15 cellular contexts compared by ENCODE assay signal in the genomic region with DNA sequence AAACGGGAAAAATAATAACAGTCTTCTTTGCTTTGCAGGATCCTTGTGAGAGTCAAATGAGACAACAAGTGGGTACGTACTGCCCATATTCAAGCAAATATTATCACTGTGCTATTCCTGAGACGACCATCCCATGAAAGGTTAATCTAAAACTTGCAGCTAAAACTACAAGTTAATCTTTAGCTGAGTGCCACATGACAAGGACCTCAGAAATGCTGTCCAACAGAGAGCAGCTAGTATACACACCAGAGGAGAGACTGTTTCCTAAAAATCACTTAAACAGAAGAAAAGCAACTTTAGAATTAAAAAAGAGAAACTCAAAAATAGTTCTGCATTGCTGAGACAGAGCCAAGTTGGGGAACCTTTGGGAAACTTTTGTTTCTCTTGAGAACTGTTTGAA.
DNase-seq lines count a peak whose midpoint lies in the region; ATAC-seq, FAIRE-seq and TF ChIP-seq lines count a peak whose summit lies in the region.
"Had no signal": no experiment of that assay in that cellular context is flagged by ENCODE, and none has a peak within 500 bp of the region (broad histone marks: within the 10 kb centered on the region; RNA-seq: fewer than 3 reads in every experiment).

No MANE protein-coding gene starts in this region.

- peak; percentile 59 for ATAC-seq in GM21528 (IDR thresholded peaks at IDR 0.05; ENCODE audit: low FRiP score, unreplicated experiment)
- peak; percentile 38 for ATAC-seq in HG03469 (IDR thresholded peaks at IDR 0.05; ENCODE audit: unreplicated experiment)
- ATAC-seq: activated CD8-positive, alpha-beta T cell treated with anti-CD3 and anti-CD28 coated beads, Interleukin-2, amount 10 ng/mL, durations not matched to agents 7 days and 5 days had no signal

- TF ChIP-seq CTCF in GM13977 (IDR thresholded peaks at IDR 0.05; ENCODE audit: extremely low read depth, insufficient read depth, missing control alignments) (no peak), D721Med (IDR thresholded peaks at IDR 0.05; ENCODE audit: insufficient read depth, missing control alignments) (no peak)

- no peaks in the 10 kb centered on the region for H3K27me3 ChIP-seq in layer of hippocampus (ENCODE audit: control insufficient read depth, insufficient read depth, low read length)
- H3K27me3 ChIP-seq: uterus had no signal

- DNase-seq in Caki2 (ENCODE audit: low read depth): peak; percentile 80
- DNase-seq in GM13977 (ENCODE audit: low spot score): no peak
- no peak for DNase-seq in D721Med (ENCODE audit: insufficient read length, low spot score)
- DNase-seq in NCI-H345 (lab: John Stamatoyannopoulos, UW): no peak
- DNase-seq in GDM1 (lab: John Stamatoyannopoulos, UW): no peak
- DNase-seq: activated CD8-positive, alpha-beta T cell treated with anti-CD3 and anti-CD28 coated beads, Interleukin-2, amount 10 ng/mL, durations not matched to agents 7 days and 5 days; activated naive CD4-positive, alpha-beta T cell treated with anti-CD3 and anti-CD28 coated beads, Interleukin-2, amount 10 ng/mL, durations not matched to agents 7 days and 5 days; DMS153; H7; nephron progenitor cell; uterus had no signal

- no peak for FAIRE-seq in D721Med (lab: Jason Lieb, UNC)
- FAIRE-seq: GM12891 had no signal

- in situ Hi-C loops in Caki2 (cut with HindIII; ENCODE audit: low pct_unique_long_range_greater_than_20kb, low sequenced_read_pairs): no loop called here
- in situ Hi-C loops in GM13977 (cut with MboI; ENCODE audit: low pct_unique_long_range_greater_than_20kb, low sequenced_read_pairs, unreplicated experiment): loop anchor here (10.0 kb wide), 1 partner anchor 101 kb away; no protein-coding TSS in a partner anchor

- peak overlapping the region; percentile 14 for H3K27ac ChIP-seq in layer of hippocampus (ENCODE audit: low read depth, low read length)
- H3K27ac ChIP-seq: uterus had no signal
